Comparison of ENCODE assay signal across 25 cellular contexts in the genomic region with DNA sequence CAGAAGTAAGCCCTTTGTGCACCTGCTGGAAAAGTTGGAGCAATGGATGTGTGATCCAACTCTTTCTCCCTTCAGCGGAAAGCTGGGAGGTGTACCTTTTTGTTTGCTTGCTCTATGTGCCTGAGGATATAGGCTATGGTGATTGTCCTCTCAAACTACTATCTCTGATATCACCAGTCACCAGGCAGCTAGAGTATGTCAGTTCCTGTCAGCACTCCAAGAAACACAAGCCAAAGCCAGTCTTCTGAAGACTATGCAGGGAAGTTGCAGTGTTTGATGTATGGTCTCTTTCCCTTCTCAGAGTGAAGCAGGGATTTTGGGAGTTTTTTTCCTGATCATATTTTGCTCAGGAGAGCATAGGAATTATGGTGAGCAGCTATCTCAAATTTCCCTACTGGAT.
"Had no signal": no experiment of that assay in that cellular context is flagged by ENCODE, and none has a peak within 500 bp of the region (broad histone marks: within the 10 kb centered on the region; RNA-seq: fewer than 3 reads in every experiment).

No MANE protein-coding gene starts in this region.

- H3K27me3 Mint-ChIP-seq: naive B cell; natural killer cell treated with Interleukin-12 subunit alpha and Interleukin-12 subunit beta and Interleukin-15 and Interleukin-18, amount 100 ng/mL, for 72 hours; stimulated activated naive B cell treated with anti-CD40 and anti-IgM and Interleukin-4, amounts not matched to agents 10 μg/mL and 1 μg/mL and 100 μg/mL, for 72 hours had no signal

- H3K4me3 Mint-ChIP-seq: immature natural killer cell; mesothelial cell of epicardium; naive B cell; natural killer cell treated with Interleukin-12 subunit alpha and Interleukin-12 subunit beta and Interleukin-15 and Interleukin-18, amount 100 ng/mL, for 72 hours; stimulated activated naive B cell treated with anti-CD40 and anti-IgM and Interleukin-4, amounts not matched to agents 10 μg/mL and 1 μg/mL and 100 μg/mL, for 72 hours had no signal

- H3K36me3 ChIP-seq: left lung, ovary, right atrium auricular region, right lobe of liver, stomach, thyroid gland, transverse colon, upper lobe of left lung, vagina had no signal

- H3K4me3 ChIP-seq: left lung, lung, ovary, right atrium auricular region, right lobe of liver, smooth muscle cell, stomach, testis, thyroid gland, transverse colon, upper lobe of left lung, vagina had no signal

- ATAC-seq: left colon; left lung; natural killer cell treated with Interleukin-12 subunit alpha and Interleukin-12 subunit beta and Interleukin-15 and Interleukin-18, amount 100 ng/mL, for 72 hours; right lobe of liver; stimulated activated naive B cell treated with anti-CD40 and anti-IgM and Interleukin-4, amounts not matched to agents 10 μg/mL and 1 μg/mL and 100 μg/mL, for 72 hours; stimulated activated naive CD8-positive, alpha-beta T cell treated with anti-CD3 and anti-CD28 coated beads, Interleukin-15, Interleukin-2, amounts not matched to agents 100 U/mL and 50 U/mL, for 24 hours had no signal

- H3K27me3 ChIP-seq: left lung, ovary, right atrium auricular region, right lobe of liver, stomach, testis, thyroid gland, transverse colon, upper lobe of left lung, vagina had no signal

- H3K36me3 Mint-ChIP-seq: immature natural killer cell; mesothelial cell of epicardium; naive B cell; natural killer cell treated with Interleukin-12 subunit alpha and Interleukin-12 subunit beta and Interleukin-15 and Interleukin-18, amount 100 ng/mL, for 72 hours; stimulated activated naive B cell treated with anti-CD40 and anti-IgM and Interleukin-4, amounts not matched to agents 10 μg/mL and 1 μg/mL and 100 μg/mL, for 72 hours had no signal

- H3K9me3 Mint-ChIP-seq: mesothelial cell of epicardium; natural killer cell treated with Interleukin-12 subunit alpha and Interleukin-12 subunit beta and Interleukin-15 and Interleukin-18, amount 100 ng/mL, for 72 hours had no signal

- H3K4me1 Mint-ChIP-seq: immature natural killer cell; naive B cell; stimulated activated naive B cell treated with anti-CD40 and anti-IgM and Interleukin-4, amounts not matched to agents 10 μg/mL and 1 μg/mL and 100 μg/mL, for 72 hours had no signal

- H3K27ac ChIP-seq: left lung, ovary, right atrium auricular region, right lobe of liver, stomach, testis, thyroid gland, transverse colon, upper lobe of left lung, vagina had no signal

- DNase-seq: hypothalamus; immature natural killer cell; kidney; left colon; left lung; mesendoderm; naive B cell; ovary; right lobe of liver; stimulated activated CD4-positive, alpha-beta T cell treated with anti-CD3 and anti-CD28 coated beads, Interleukin-1b, Interleukin-23, amount 100 ng/mL, for 48 hours; stimulated activated CD4-positive, alpha-beta T cell treated with anti-CD3 and anti-CD28 coated beads, Interleukin-2, amount 100 ng/mL, for 48 hours; stimulated activated naive B cell treated with anti-CD40 and anti-IgM and Interleukin-4, amounts not matched to agents 10 μg/mL and 1 μg/mL and 100 μg/mL, for 72 hours; stimulated activated naive CD8-positive, alpha-beta T cell treated with anti-CD3 and anti-CD28 coated beads, Interleukin-15, Interleukin-2, amounts not matched to agents 100 U/mL and 50 U/mL, for 24 hours; stomach; testis; thyroid gland; transverse colon; upper lobe of left lung had no signal

- H3K27ac Mint-ChIP-seq: immature natural killer cell; mesothelial cell of epicardium; naive B cell; natural killer cell treated with Interleukin-12 subunit alpha and Interleukin-12 subunit beta and Interleukin-15 and Interleukin-18, amount 100 ng/mL, for 72 hours; progenitor cell of endocrine pancreas; stimulated activated naive B cell treated with anti-CD40 and anti-IgM and Interleukin-4, amounts not matched to agents 10 μg/mL and 1 μg/mL and 100 μg/mL, for 72 hours had no signal

- H3K4me1 ChIP-seq: left lung, right atrium auricular region, right lobe of liver, stomach, testis, thyroid gland, transverse colon, upper lobe of left lung, vagina had no signal

- H3K9me3 ChIP-seq: ovary, right lobe of liver, testis, thyroid gland, transverse colon, upper lobe of left lung, vagina had no signal
